16 cellular contexts compared by ENCODE assay signal in the genomic region with DNA sequence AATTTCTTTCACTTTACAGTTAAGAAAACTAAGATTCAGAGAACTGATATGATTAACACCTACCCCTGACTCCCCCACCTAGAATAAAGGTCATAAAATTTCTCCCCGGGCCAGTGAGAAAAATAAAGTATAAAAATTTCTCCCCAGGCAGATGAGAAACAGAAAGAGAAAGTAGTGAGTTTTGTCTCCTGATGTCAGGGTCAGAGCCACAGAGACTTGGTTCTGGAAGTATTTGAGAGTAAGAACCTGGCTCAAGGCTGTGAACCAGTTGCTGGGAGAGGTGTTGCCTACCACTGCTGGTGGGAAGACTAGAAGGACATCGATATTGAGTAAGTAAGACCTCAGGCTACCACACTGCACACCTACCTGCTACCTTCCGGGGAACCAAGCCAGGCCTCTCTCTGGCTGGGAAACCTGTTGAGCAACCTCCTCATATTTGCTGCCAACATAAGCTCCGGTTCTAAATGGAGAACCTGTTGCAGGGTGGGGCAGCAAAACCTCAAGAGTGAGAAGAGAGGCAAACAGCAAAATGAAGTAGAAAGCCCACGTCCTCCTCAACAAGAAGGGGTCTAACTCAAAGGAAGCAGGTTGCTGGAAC.
A peak's percentile ranks its signal among the peaks of the same experiment; 100 is the strongest.
DNase-seq lines count a peak whose midpoint lies in the region; ATAC-seq and TF ChIP-seq lines count a peak whose summit lies in the region.
"Had no signal": no experiment of that assay in that cellular context is flagged by ENCODE, and none has a peak within 500 bp of the region (broad histone marks: within the 10 kb centered on the region; RNA-seq: fewer than 3 reads in every experiment).

No MANE protein-coding gene starts in this region.

- ATAC-seq in GM18502 (IDR thresholded peaks at IDR 0.05; ENCODE audit: poor library complexity, unreplicated experiment) (peak; percentile 61), HG03135 (IDR thresholded peaks at IDR 0.05; ENCODE audit: unreplicated experiment) (peak; percentile 55), RWPE2 (ENCODE audit: low read depth) (peak; percentile 56; the same call in 2 of the 3 replicates), Right ventricle myocardium inferior (no peak), HG03280 (IDR thresholded peaks at IDR 0.05; ENCODE audit: unreplicated experiment) (no peak), HG02885 (IDR thresholded peaks at IDR 0.05; ENCODE audit: poor library complexity, unreplicated experiment) (no peak)
- ATAC-seq: CD8-positive, alpha-beta T cell; HCT116; right cardiac atrium had no signal

- H3K4me1 ChIP-seq in RWPE2 (ENCODE audit: insufficient read depth, poor library complexity, severe bottlenecking): no peaks in the 10 kb centered on the region
- peaks cover 15% of the 10 kb centered on the region for H3K4me1 ChIP-seq in mucosa of stomach (ENCODE audit: control insufficient read depth, insufficient read depth, low read length)
- H3K4me1 ChIP-seq: SJSA1 had no signal

- H3K27me3 ChIP-seq in RWPE2 (ENCODE audit: insufficient read depth, poor library complexity, severe bottlenecking): no peaks in the 10 kb centered on the region
- no peaks in the 10 kb centered on the region for H3K27me3 ChIP-seq in mucosa of stomach (ENCODE audit: control insufficient read depth, insufficient read depth, low read length)
- H3K27me3 ChIP-seq: SJSA1 had no signal

- H3K36me3 ChIP-seq in RWPE2 (ENCODE audit: low read depth): no peaks in the 10 kb centered on the region
- H3K36me3 ChIP-seq in mucosa of stomach (ENCODE audit: control insufficient read depth, insufficient read depth, low read length): no peaks in the 10 kb centered on the region
- H3K36me3 ChIP-seq: SJSA1 had no signal

- H3K4me3 ChIP-seq in RWPE2 (ENCODE audit: severe bottlenecking) (no peak overlapping the region), mucosa of stomach (ENCODE audit: low read length) (no peak overlapping the region)
- H3K4me3 ChIP-seq: SJSA1 had no signal

- TF ChIP-seq CTCF in RWPE2 (IDR thresholded peaks at IDR 0.05; ENCODE audit: poor library complexity, severe bottlenecking): no peak

- DNase-seq in RWPE2 (ENCODE audit: low spot score): no peak
- DNase-seq in Right ventricle myocardium inferior (ENCODE audit: missing footprints): no peak
- DNase-seq in COLO668 (lab: John Stamatoyannopoulos, UW; ENCODE audit: unreplicated experiment): no peak
- DNase-seq: activated CD4-positive, alpha-beta T cell treated with anti-CD3 and anti-CD28 coated beads, Interleukin-2, amount 50 U/mL, for 1 hour; activated naive CD4-positive, alpha-beta T cell treated with anti-CD3 and anti-CD28 coated beads, Interleukin-2, amount 10 ng/mL, durations not matched to agents 7 days and 5 days; CD8-positive, alpha-beta T cell; foreskin fibroblast; NCI-H187 treated with DMSO at 0.1 percent for 48 hours; right cardiac atrium had no signal

- H3K9ac ChIP-seq in mucosa of stomach (ENCODE audit: low read length): peak overlapping the region; percentile 57

- H3K9me3 ChIP-seq in RWPE2 (ENCODE audit: severe bottlenecking): no peaks in the 10 kb centered on the region
- no peaks in the 10 kb centered on the region for H3K9me3 ChIP-seq in mucosa of stomach (ENCODE audit: control insufficient read depth, low read length)
- H3K9me3 ChIP-seq: SJSA1 had no signal

- no peak overlapping the region for H3K27ac ChIP-seq in RWPE2 (ENCODE audit: poor library complexity, severe bottlenecking)
- H3K27ac ChIP-seq: SJSA1 had no signal

- intact Hi-C loops in Right ventricle myocardium inferior (cut with DNase I): no loop called here

Comparison
In these comparisons a context has a peak if more than half of its experiments do, and no peak if none do; other contexts are left out.
1. ATAC-seq: peak in GM18502 (single experiment), HG03135 (single experiment) and RWPE2 (single experiment); none in Right ventricle myocardium inferior (single experiment), HG03280 (single experiment) and HG02885 (single experiment).